In genomic region chr2:48613211-48613610, GRCh38 we compare ENCODE assay signal across 4 cellular contexts. TPM values are rescaled to one million over a fixed set of nuclear protein-coding genes. Genes with fewer than 3 reads are reported as not detected.
"Had no signal": no experiment of that assay in that cellular context is flagged by ENCODE, and none has a peak within 500 bp of the region (broad histone marks: within the 10 kb centered on the region; RNA-seq: fewer than 3 reads in every experiment).

No MANE protein-coding gene starts in this region.

- H3K4me3 ChIP-seq: GM12878 had no signal

- DNase-seq: GDM1, GF-D8 had no signal

RNA-seq across cellular contexts. Expression of gene GTF2A1L, which starts 4.4 kb away (rescaled TPM):
- total RNA-seq: G401, GM12878 had no signal
- polyA plus RNA-seq: GM12878 had no signal
